Comparison of ENCODE assay signal across 10 cellular contexts in genomic region chr6:170286246-170286933, GRCh38. TPM values are rescaled to one million over a fixed set of nuclear protein-coding genes. Genes with fewer than 3 reads are reported as not detected.
A peak's percentile ranks its signal among the peaks of the same experiment; 100 is the strongest.
DNase-seq lines count a peak whose midpoint lies in the region; ATAC-seq and TF ChIP-seq lines count a peak whose summit lies in the region.
"Had no signal": no experiment of that assay in that cellular context is flagged by ENCODE, and none has a peak within 500 bp of the region (broad histone marks: within the 10 kb centered on the region; RNA-seq: fewer than 3 reads in every experiment).

No MANE protein-coding gene starts in this region.

- H3K27ac Mint-ChIP-seq in type B pancreatic cell, result peak overlapping the region; percentile 41
- H3K27ac Mint-ChIP-seq: activated naive CD4-positive, alpha-beta T cell treated with anti-CD3 and anti-CD28 coated beads, Interleukin-2, amount 50 U/mL, for 24 hours had no signal

- H3K27me3 Mint-ChIP-seq in type B pancreatic cell, result peaks cover 44% of the 10 kb centered on the region
- H3K27me3 Mint-ChIP-seq: activated naive CD4-positive, alpha-beta T cell treated with anti-CD3 and anti-CD28 coated beads, Interleukin-2, amount 50 U/mL, for 24 hours had no signal

- peak overlapping the region; percentile 53 for H3K27ac ChIP-seq in lower lobe of right lung

- peak; percentile 17 for DNase-seq in NCI-H2107 treated with DMSO at 0.1 percent for 48 hours (lab: John Stamatoyannopoulos, UW; ENCODE audit: unreplicated experiment)
- no peak for DNase-seq in NCI-H2107 (lab: John Stamatoyannopoulos, UW)
- peak; percentile 20 for DNase-seq in choroid plexus epithelial cell (ENCODE audit: low read depth)
- DNase-seq in lower lobe of right lung, result no peak
- no peak for DNase-seq in type B pancreatic cell (ENCODE audit: extremely low spot score, unreplicated experiment)
- DNase-seq in NCI-H446 treated with DMSO at 0.1 percent for 48 hours (lab: John Stamatoyannopoulos, UW), result no peak
- DNase-seq in activated CD4-positive, alpha-beta T cell treated with anti-CD3 and anti-CD28 coated beads, Interleukin-2, amount 50 U/mL, for 4 hours, result no peak
- DNase-seq: ACHN had no signal

- H3K9me3 ChIP-seq in lower lobe of right lung, result no peaks in the 10 kb centered on the region

- peaks cover 21% of the 10 kb centered on the region for H3K4me1 Mint-ChIP-seq in type B pancreatic cell (ENCODE audit: unreplicated experiment)

- H3K4me3 ChIP-seq in choroid plexus epithelial cell (ENCODE audit: low read depth, low read length) (no peak overlapping the region), lower lobe of right lung (no peak overlapping the region)

- TF ChIP-seq CTCF in choroid plexus epithelial cell (conservative IDR thresholded peaks at IDR 0.05; ENCODE audit: low read depth, low read length) (no peak), lower lobe of right lung (IDR thresholded peaks at IDR 0.05) (no peak), type B pancreatic cell (conservative IDR thresholded peaks at IDR 0.05) (no peak)

- peaks cover 6% of the 10 kb centered on the region for H3K36me3 Mint-ChIP-seq in type B pancreatic cell

- ATAC-seq in lower lobe of right lung (no peak), HG02759 (IDR thresholded peaks at IDR 0.05; ENCODE audit: unreplicated experiment) (no peak)

- intact Hi-C loops in lower lobe of right lung (cut with DNase I), result no loop called here

- H3K27me3 ChIP-seq in lower lobe of right lung (ENCODE audit: low read depth), result peaks cover 50% of the 10 kb centered on the region

- peak overlapping the region; percentile 76 for H3K4me3 Mint-ChIP-seq in type B pancreatic cell
- H3K4me3 Mint-ChIP-seq: activated naive CD4-positive, alpha-beta T cell treated with anti-CD3 and anti-CD28 coated beads, Interleukin-2, amount 50 U/mL, for 24 hours had no signal

- peaks cover 36% of the 10 kb centered on the region for H3K36me3 ChIP-seq in lower lobe of right lung

- peaks cover 41% of the 10 kb centered on the region for H3K4me1 ChIP-seq in lower lobe of right lung

- no peaks in the 10 kb centered on the region for H3K9me3 Mint-ChIP-seq in type B pancreatic cell
- H3K9me3 Mint-ChIP-seq: activated naive CD4-positive, alpha-beta T cell treated with anti-CD3 and anti-CD28 coated beads, Interleukin-2, amount 50 U/mL, for 24 hours had no signal

RNA-seq across cellular contexts. Expression of gene DLL1, which starts 4.5 kb away (rescaled TPM):
- total RNA-seq in lower lobe of right lung (12.9 TPM), type B pancreatic cell (ENCODE audit: low replicate concordance) (4.2 and 11.7 TPM in 2 replicates)

RNA-seq across cellular contexts. Expression of gene FAM120B, which starts 20.2 kb away (rescaled TPM):
- total RNA-seq in lower lobe of right lung (29.0 TPM), type B pancreatic cell (ENCODE audit: low replicate concordance) (37.7 and 40.5 TPM in 2 replicates)

Comparison
In these comparisons a context has a peak if more than half of its experiments do, and no peak if none do; other contexts are left out.
1. DNase-seq: peak in NCI-H2107 treated with DMSO at 0.1 percent for 48 hours (single experiment) and choroid plexus epithelial cell (single experiment); none in NCI-H2107 (single experiment), lower lobe of right lung (single experiment), type B pancreatic cell (single experiment), NCI-H446 treated with DMSO at 0.1 percent for 48 hours (single experiment) and activated CD4-positive, alpha-beta T cell treated with anti-CD3 and anti-CD28 coated beads, Interleukin-2, amount 50 U/mL, for 4 hours (0 of 2).